ENCODE assay signal across 6 cellular contexts in the genomic region with DNA sequence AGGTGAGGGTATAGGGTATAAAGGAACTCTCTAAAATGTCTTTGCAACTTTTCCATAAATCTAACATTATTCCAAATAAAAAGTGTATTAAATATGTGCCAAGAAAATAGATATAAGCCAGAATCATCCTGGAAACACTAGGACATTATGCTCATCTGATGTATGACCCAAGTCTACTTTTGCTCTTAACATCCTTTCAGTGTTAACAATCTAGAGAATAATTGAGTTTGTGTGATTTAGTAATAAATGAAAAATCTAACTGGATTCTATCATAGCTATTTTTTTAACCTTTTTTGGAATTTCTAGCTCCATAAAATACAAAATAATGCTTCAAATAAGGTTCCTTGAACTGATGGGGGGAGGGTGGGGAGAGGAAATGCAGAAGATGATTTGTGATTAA.
"Had no signal": no experiment of that assay in that cellular context is flagged by ENCODE, and none has a peak within 500 bp of the region (broad histone marks: within the 10 kb centered on the region; RNA-seq: fewer than 3 reads in every experiment).

No MANE protein-coding gene starts in this region.

- H3K27ac Mint-ChIP-seq: IgD-negative memory B cell had no signal

- DNase-seq: IMR-90, KBM-7 had no signal

- ATAC-seq: HepG2, K562 had no signal

- H3K4me3 ChIP-seq: K562 had no signal

- H3K27me3 Mint-ChIP-seq: IgD-negative memory B cell had no signal

- H3K4me3 Mint-ChIP-seq: IgD-negative memory B cell had no signal

- H3K27ac ChIP-seq: HL-60 had no signal
